In the genomic region with DNA sequence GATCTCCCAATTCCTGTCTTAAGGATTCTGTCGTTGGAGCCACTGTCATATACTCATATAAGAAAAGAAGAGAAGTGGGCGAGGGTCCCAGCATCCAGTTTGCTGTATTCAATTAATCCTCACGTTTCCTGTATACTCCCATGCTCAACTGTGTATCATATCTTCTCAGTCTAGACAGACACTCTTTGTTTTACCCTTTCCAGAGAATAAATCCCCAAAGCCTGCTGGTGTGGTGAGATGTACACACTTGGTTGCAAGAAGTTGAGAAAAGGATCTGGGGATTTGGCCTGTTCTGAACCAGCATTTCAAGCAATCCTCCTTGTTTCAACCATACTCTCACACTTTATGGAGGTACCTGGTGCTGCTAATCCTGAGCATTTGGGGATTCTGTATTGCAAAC, we compare ENCODE assay signal across 26 cellular contexts.
"Had no signal": no experiment of that assay in that cellular context is flagged by ENCODE, and none has a peak within 500 bp of the region (broad histone marks: within the 10 kb centered on the region; RNA-seq: fewer than 3 reads in every experiment).

No MANE protein-coding gene starts in this region.

- H3K27ac ChIP-seq: lower lobe of right lung, pancreas, prostate gland, skin epidermis, suprapubic skin, thoracic aorta, tibial artery, vagina had no signal

- H3K4me3 ChIP-seq: left lung, lower lobe of right lung, mucosa of descending colon, pancreas, prostate gland, skin epidermis, suprapubic skin, thoracic aorta, tibial artery, vagina had no signal

- H3K27me3 ChIP-seq: left lung, pancreas, suprapubic skin, tibial artery, vagina had no signal

- H3K9me3 ChIP-seq: left lung, lower lobe of right lung, mucosa of descending colon, pancreas, prostate gland, suprapubic skin, thoracic aorta, tibial artery, vagina had no signal

- H3K36me3 ChIP-seq: pancreas, prostate gland, thoracic aorta, vagina had no signal

- H3K4me1 ChIP-seq: prostate gland had no signal

- ATAC-seq: left colon; left lung; lower lobe of right lung; mucosa of descending colon; naive thymus-derived CD4-positive, alpha-beta T cell; natural killer cell treated with Interleukin-12 subunit alpha and Interleukin-12 subunit beta and Interleukin-15 and Interleukin-18, amount 100 ng/mL, for 72 hours; pancreas; right cardiac atrium; sciatic nerve; stimulated activated effector memory CD8-positive, alpha-beta T cell treated with anti-CD3 and anti-CD28 coated beads, Interleukin-12 subunit alpha, Interleukin-12 subunit beta, amount 100 ng/mL, for 72 hours had no signal

- DNase-seq: hypothalamus; immature natural killer cell; kidney; left colon; left lung; lower lobe of right lung; mammary epithelial cell; midbrain; mucosa of descending colon; naive thymus-derived CD4-positive, alpha-beta T cell; nucleus accumbens; pancreas; posterior cingulate gyrus; retina; right cardiac atrium; stimulated activated CD4-positive, alpha-beta T cell treated with anti-CD3 and anti-CD28 coated beads, Interleukin-4, amount 100 ng/mL, for 24 hours; stimulated activated naive CD4-positive, alpha-beta T cell; tibial artery had no signal
